In genomic region chr17:4807534-4808377, GRCh38 we compare ENCODE assay signal across 9 cellular contexts. TPM values are rescaled to one million over a fixed set of nuclear protein-coding genes. Genes with fewer than 3 reads are reported as not detected.
A peak's percentile ranks its signal among the peaks of the same experiment; 100 is the strongest.
DNase-seq lines count a peak whose midpoint lies in the region; ATAC-seq and TF ChIP-seq lines count a peak whose summit lies in the region.
"Had no signal": no experiment of that assay in that cellular context is flagged by ENCODE, and none has a peak within 500 bp of the region (broad histone marks: within the 10 kb centered on the region; RNA-seq: fewer than 3 reads in every experiment).

No MANE protein-coding gene starts in this region.

- DNase-seq in GM12865 (ENCODE audit: low read depth) = no peak
- no peak for DNase-seq in activated CD4-positive, alpha-beta memory T cell treated with anti-CD3 and anti-CD28 coated beads, Interleukin-2, amount 10 ng/mL, durations not matched to agents 7 days and 5 days
- no peak for DNase-seq in left cardiac atrium
- DNase-seq in sciatic nerve (ENCODE audit: low spot score) = peak; percentile 64
- no peak for DNase-seq in ureter (ENCODE audit: low spot score)
- no peak for DNase-seq in activated CD8-positive, alpha-beta memory T cell treated with anti-CD3 and anti-CD28 coated beads, Interleukin-2, amount 50 U/mL, for 48 hours
- no peak for DNase-seq in DMS153 (lab: John Stamatoyannopoulos, UW)

- H3K36me3 Mint-ChIP-seq in activated CD4-positive, alpha-beta memory T cell treated with anti-CD3 and anti-CD28 coated beads, Interleukin-2, amount 10 ng/mL, durations not matched to agents 7 days and 5 days (ENCODE audit: low read depth) = peaks cover 4% of the 10 kb centered on the region

- H3K4me3 ChIP-seq in GM12865 (ENCODE audit: low read depth, low read length) = peak overlapping the region; percentile 82

- TF ChIP-seq CTCF in GM12865 (IDR thresholded peaks at IDR 0.05; ENCODE audit: insufficient read depth, low read depth, low read length, missing control alignments) = no peak

- no peaks in the 10 kb centered on the region for H3K27me3 Mint-ChIP-seq in activated CD4-positive, alpha-beta memory T cell treated with anti-CD3 and anti-CD28 coated beads, Interleukin-2, amount 10 ng/mL, durations not matched to agents 7 days and 5 days

- ATAC-seq in left cardiac atrium (peak; percentile 10 to 26), sciatic nerve (peak; percentile 21), GM18520 (IDR thresholded peaks at IDR 0.05; ENCODE audit: unreplicated experiment) (no peak)

- POLR2A ChIA-PET in activated CD4-positive, alpha-beta memory T cell treated with anti-CD3 and anti-CD28 coated beads, Interleukin-2, amount 10 ng/mL, durations not matched to agents 7 days and 5 days (lab: Charles Lee) = interaction anchor here (0.7 to 2.0 kb wide), 11 partner anchors 10 to 98 kb away, joined by 3 to 19 read pairs (median 4); partner anchors contain the start of genes ARRB2, GLTPD2, MINK1 and PSMB6

- peak overlapping the region; percentile 73 for H3K4me3 Mint-ChIP-seq in activated CD4-positive, alpha-beta memory T cell treated with anti-CD3 and anti-CD28 coated beads, Interleukin-2, amount 10 ng/mL, durations not matched to agents 7 days and 5 days

- CTCF ChIA-PET in activated CD4-positive, alpha-beta memory T cell treated with anti-CD3 and anti-CD28 coated beads, Interleukin-2, amount 10 ng/mL, durations not matched to agents 7 days and 5 days (lab: Charles Lee) = interaction anchor here (1.4 to 3.6 kb wide), 3 partner anchors 12 to 81 kb away, joined by 4 to 17 read pairs (median 7); partner anchors contain the start of genes GLTPD2 and PSMB6

- intact Hi-C loops in left cardiac atrium (cut with DNase I) (no loop called here), sciatic nerve (cut with DNase I) (no loop called here)

- H3K9me3 Mint-ChIP-seq in activated CD4-positive, alpha-beta memory T cell treated with anti-CD3 and anti-CD28 coated beads, Interleukin-2, amount 10 ng/mL, durations not matched to agents 7 days and 5 days = no peaks in the 10 kb centered on the region

- H3K4me1 Mint-ChIP-seq in activated CD4-positive, alpha-beta memory T cell treated with anti-CD3 and anti-CD28 coated beads, Interleukin-2, amount 10 ng/mL, durations not matched to agents 7 days and 5 days = peaks cover 23% of the 10 kb centered on the region

- H3K27ac Mint-ChIP-seq in activated CD4-positive, alpha-beta memory T cell treated with anti-CD3 and anti-CD28 coated beads, Interleukin-2, amount 10 ng/mL, durations not matched to agents 7 days and 5 days = no peak overlapping the region

RNA-seq across cellular contexts. Expression of gene PLD2, which starts 0.8 kb away (rescaled TPM):
- 10 to 100 TPM; 17.4 to 20.7 TPM for total RNA-seq in activated CD4-positive, alpha-beta memory T cell treated with anti-CD3 and anti-CD28 coated beads, Interleukin-2, amount 10 ng/mL, durations not matched to agents 7 days and 5 days
- total RNA-seq in left cardiac atrium (10 to 100 TPM; 14.7 to 14.9 TPM), sciatic nerve (47.0 TPM), ureter (59.1 TPM)

RNA-seq across cellular contexts. Expression of gene PSMB6, which starts 11.8 kb away (rescaled TPM):
- 100 to 1,000 TPM; 118 to 121 TPM for total RNA-seq in activated CD4-positive, alpha-beta memory T cell treated with anti-CD3 and anti-CD28 coated beads, Interleukin-2, amount 10 ng/mL, durations not matched to agents 7 days and 5 days
- total RNA-seq in left cardiac atrium (100 to 1,000 TPM; 145 to 147 TPM), sciatic nerve (70.7 TPM), ureter (97.9 TPM)

RNA-seq across cellular contexts. Expression of gene GLTPD2, which starts 19.0 kb away (rescaled TPM):
- not detected for total RNA-seq in activated CD4-positive, alpha-beta memory T cell treated with anti-CD3 and anti-CD28 coated beads, Interleukin-2, amount 10 ng/mL, durations not matched to agents 7 days and 5 days
- total RNA-seq in left cardiac atrium (not detected), sciatic nerve (not detected), ureter (not detected)
- total RNA-seq: myocyte had no signal

RNA-seq across cellular contexts. Expression of gene VMO1, which starts 21.6 kb away (rescaled TPM):
- under 1 TPM in 1 of 2 experiments, not detected in 1; 0.40 TPM for total RNA-seq in activated CD4-positive, alpha-beta memory T cell treated with anti-CD3 and anti-CD28 coated beads, Interleukin-2, amount 10 ng/mL, durations not matched to agents 7 days and 5 days
- total RNA-seq in left cardiac atrium = 1 to 10 TPM in 1 of 2 donors, under 1 TPM in 1; 0.81 to 1.1 TPM
- 5.4 TPM for total RNA-seq in sciatic nerve
- total RNA-seq in ureter = 0.89 TPM
- total RNA-seq: myocyte had no signal
